ENCODE assay signal across 18 cellular contexts in genomic region chr16:80480664-80481063, GRCh38.
DNase-seq lines count a peak whose midpoint lies in the region; ATAC-seq lines count a peak whose summit lies in the region.
"Had no signal": no experiment of that assay in that cellular context is flagged by ENCODE, and none has a peak within 500 bp of the region (broad histone marks: within the 10 kb centered on the region; RNA-seq: fewer than 3 reads in every experiment).

No MANE protein-coding gene starts in this region.

- DNase-seq in ACHN, result no peak
- DNase-seq in NCI-H2107 treated with DMSO at 0.1 percent for 48 hours (lab: John Stamatoyannopoulos, UW; ENCODE audit: unreplicated experiment), result no peak
- DNase-seq in activated CD4-positive, CD25-positive, alpha-beta regulatory T cell treated with anti-CD3 and anti-CD28 coated beads, Interleukin-2, amount 50 U/mL, for 72 hours, result no peak
- DNase-seq: activated naive CD4-positive, alpha-beta T cell treated with anti-CD3 and anti-CD28 coated beads, Interleukin-2, amount 10 ng/mL, durations not matched to agents 7 days and 5 days; CD4-positive, alpha-beta memory T cell; DND-41; erythroblast; naive B cell; NCI-H1105 treated with DMSO at 0.1 percent for 48 hours; Right ventricle myocardium superior; T-helper 17 cell had no signal

- in situ Hi-C loops in ACHN (cut with HindIII; ENCODE audit: low pct_ligation_motif_present, low pct_unique_long_range_greater_than_20kb, low sequenced_read_pairs), result no loop called here

- peak; percentile 96 for ATAC-seq in GM18508 (IDR thresholded peaks at IDR 0.05; ENCODE audit: insufficient read depth, unreplicated experiment)
- ATAC-seq in GM19438 (IDR thresholded peaks at IDR 0.05; ENCODE audit: low read depth, unreplicated experiment), result peak; percentile 83
- ATAC-seq in HG02938 (IDR thresholded peaks at IDR 0.05; ENCODE audit: unreplicated experiment), result peak; percentile 74
- ATAC-seq in HG03520 (IDR thresholded peaks at IDR 0.05; ENCODE audit: unreplicated experiment), result peak; percentile 76
- no peak for ATAC-seq in HG03045 (IDR thresholded peaks at IDR 0.05; ENCODE audit: unreplicated experiment)
- ATAC-seq: activated CD4-positive, CD25-positive, alpha-beta regulatory T cell treated with anti-CD3 and anti-CD28 coated beads, Interleukin-2, amount 50 U/mL, for 24 hours; stimulated activated memory B cell treated with anti-CD40 and anti-IgM and Interleukin-4, amounts not matched to agents 10 μg/mL and 1 μg/mL and 100 μg/mL, for 72 hours; T-helper 17 cell had no signal
